Comparison of ENCODE assay signal across 13 cellular contexts in the genomic region with DNA sequence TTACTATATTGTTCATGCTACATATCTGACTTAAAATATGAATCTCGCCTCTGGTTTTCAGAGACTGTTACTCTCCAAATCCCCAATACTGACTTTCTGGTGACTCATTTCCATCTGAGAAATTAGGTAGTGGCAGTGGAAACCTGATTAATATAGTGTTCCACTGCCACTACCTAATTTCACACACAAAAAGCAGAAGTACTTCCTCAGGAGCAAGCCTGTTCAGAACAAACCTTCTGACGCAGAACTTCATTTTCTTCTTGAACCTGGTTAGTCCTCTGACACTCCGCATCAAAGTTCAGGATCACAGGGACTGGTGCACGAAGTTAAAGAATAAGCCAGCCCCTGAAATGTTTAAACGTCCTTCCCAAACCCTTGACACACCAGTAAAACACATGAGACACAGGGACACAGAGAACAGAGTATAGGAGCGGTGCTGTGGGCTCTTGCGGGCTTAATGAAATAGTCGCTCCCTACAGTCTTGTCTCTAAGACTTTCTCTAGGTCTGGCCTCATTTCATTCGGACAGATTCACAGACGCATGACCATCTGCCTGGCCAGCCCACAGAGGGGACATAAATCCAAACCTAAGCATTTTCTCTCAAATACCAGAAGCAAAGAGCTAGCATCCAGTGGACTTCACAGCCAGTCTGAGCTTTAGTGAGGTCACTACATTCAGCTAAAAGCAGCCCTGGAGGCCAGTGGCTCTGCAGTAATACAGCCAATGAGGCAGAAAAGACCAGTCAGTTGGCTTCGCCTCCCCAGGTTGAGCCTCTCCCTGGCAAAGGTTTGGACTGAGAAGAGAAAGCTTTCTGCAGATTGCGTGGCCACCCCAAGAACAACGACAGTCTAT. TPM values are rescaled to one million over a fixed set of nuclear protein-coding genes. Genes with fewer than 3 reads are reported as not detected.
A peak's percentile ranks its signal among the peaks of the same experiment; 100 is the strongest.
DNase-seq lines count a peak whose midpoint lies in the region; ATAC-seq, FAIRE-seq and TF ChIP-seq lines count a peak whose summit lies in the region.
"Had no signal": no experiment of that assay in that cellular context is flagged by ENCODE, and none has a peak within 500 bp of the region (broad histone marks: within the 10 kb centered on the region; RNA-seq: fewer than 3 reads in every experiment).

No MANE protein-coding gene starts in this region.

- no peaks in the 10 kb centered on the region for H3K27me3 ChIP-seq in adrenal gland

- WGBS in adrenal gland, 4 donors = 82 to 92% (median 90%) methylated on average over 13 of the region's 13 CpGs

- no peaks in the 10 kb centered on the region for H3K27me3 Mint-ChIP-seq in effector memory CD8-positive, alpha-beta T cell

- no peaks in the 10 kb centered on the region for H3K9me3 Mint-ChIP-seq in effector memory CD8-positive, alpha-beta T cell
- H3K9me3 Mint-ChIP-seq: activated T-helper 1 cell treated with anti-CD3 and anti-CD28 coated beads, Interleukin-12 subunit alpha, Interleukin-12 subunit beta, Interleukin-2, Interleukin-4 antibody, amounts not matched to agents 30 ng/mL and 10 ng/mL and 1 ng/mL, durations not matched to agents 14 hours and 24 hours and 36 hours had no signal

- in situ Hi-C loops in GM13976 (cut with MboI; ENCODE audit: low sequenced_read_pairs, unreplicated experiment) = no loop called here

- intact Hi-C loops in kidney (cut with DNase I) = no loop called here
- intact Hi-C loops in head of caudate nucleus (cut with DNase I) = no loop called here
- intact Hi-C loops in adrenal gland (cut with DNase I) = no loop called here

- no peak overlapping the region for H3K4me3 Mint-ChIP-seq in effector memory CD8-positive, alpha-beta T cell
- H3K4me3 Mint-ChIP-seq: activated T-helper 1 cell treated with anti-CD3 and anti-CD28 coated beads, Interleukin-12 subunit alpha, Interleukin-12 subunit beta, Interleukin-2, Interleukin-4 antibody, amounts not matched to agents 30 ng/mL and 10 ng/mL and 1 ng/mL, durations not matched to agents 14 hours and 24 hours and 36 hours had no signal

- peaks cover 22% of the 10 kb centered on the region for H3K36me3 Mint-ChIP-seq in effector memory CD8-positive, alpha-beta T cell (ENCODE audit: insufficient read depth)

- peak overlapping the region in 1 of 2 donors; percentile 60 for H3K9ac ChIP-seq in kidney (ENCODE audit: low read length in 2 of 2)

- no peak for TF ChIP-seq CTCF in GM13976 (IDR thresholded peaks at IDR 0.05; ENCODE audit: borderline replicate concordance, control extremely low read depth, extremely low read depth, insufficient read depth, missing control alignments)
- TF ChIP-seq CTCF in GM20000 (IDR thresholded peaks at IDR 0.05; ENCODE audit: extremely low read depth, missing control alignments) = no peak
- TF ChIP-seq CTCF in kidney (IDR thresholded peaks at IDR 0.05; ENCODE audit: borderline replicate concordance, extremely low read depth, insufficient read depth) = no peak
- TF ChIP-seq CTCF in adrenal gland (IDR thresholded peaks at IDR 0.05) = no peak

- H3K4me3 ChIP-seq in kidney (ENCODE audit: low read length in 2 of 2) (peak overlapping the region in 1 of 2 donors; percentile 96), adrenal gland (no peak overlapping the region)

- ATAC-seq in HG03439 (IDR thresholded peaks at IDR 0.05; ENCODE audit: unreplicated experiment) (peak; percentile 24), GM19328 (IDR thresholded peaks at IDR 0.05; ENCODE audit: unreplicated experiment) (no peak)
- ATAC-seq in effector memory CD8-positive, alpha-beta T cell (replicated peaks) = no peak
- ATAC-seq: esophagus mucosa had no signal

- DNase-seq in GM13976 (ENCODE audit: low spot score) (peak; percentile 64), GM20000 (ENCODE audit: low spot score) (peak; percentile 66), kidney (peak; percentile 29), head of caudate nucleus (no peak), adrenal gland (no peak)
- DNase-seq in effector memory CD8-positive, alpha-beta T cell = no peak
- DNase-seq: DND-41 had no signal

- no peak for FAIRE-seq in kidney (lab: Jason Lieb, UNC)

- no peaks in the 10 kb centered on the region for H3K9me3 ChIP-seq in kidney (ENCODE audit: control insufficient read depth in 1 of 2, low read length in 2 of 2)
- no peaks in the 10 kb centered on the region for H3K9me3 ChIP-seq in adrenal gland (replicated peaks in 1 of 3)

- TF ChIP-seq POLR2A in adrenal gland (IDR thresholded peaks at IDR 0.05) = no peak

- H3K36me3 ChIP-seq in kidney (ENCODE audit: control insufficient read depth in 1 of 2, insufficient read depth in 2 of 2, low read length in 2 of 2) (peaks cover 3 to 14% of the 10 kb centered on the region in 2 donors), adrenal gland (replicated peaks in 1 of 2) (peaks cover 0 to 36% of the 10 kb centered on the region in 2 donors)

- peaks cover 27 to 36% of the 10 kb centered on the region in 2 donors for H3K4me1 Mint-ChIP-seq in effector memory CD8-positive, alpha-beta T cell (ENCODE audit: low read depth in 2 of 2)

- H3K27ac ChIP-seq in kidney (ENCODE audit: low read depth in 2 of 2, low read length in 2 of 2) (peak overlapping the region; percentile 82 to 98), adrenal gland (peak overlapping the region in 1 of 5 donors; percentile 31)

- H3K27ac Mint-ChIP-seq in effector memory CD8-positive, alpha-beta T cell = no peak overlapping the region
- H3K27ac Mint-ChIP-seq: activated T-helper 1 cell treated with anti-CD3 and anti-CD28 coated beads, Interleukin-12 subunit alpha, Interleukin-12 subunit beta, Interleukin-2, Interleukin-4 antibody, amounts not matched to agents 30 ng/mL and 10 ng/mL and 1 ng/mL, durations not matched to agents 14 hours and 24 hours and 36 hours had no signal

- H3K4me1 ChIP-seq in kidney (ENCODE audit: control insufficient read depth in 1 of 2, insufficient read depth in 1 of 2, low read depth in 1 of 2, low read length in 2 of 2) (peaks cover 21 to 45% of the 10 kb centered on the region in 2 donors), adrenal gland (replicated peaks in 1 of 2) (peaks cover 0 to 21% of the 10 kb centered on the region in 2 donors)

RNA-seq across cellular contexts. Expression of gene WDR91, which starts 4.2 kb away (rescaled TPM):
- 73.9 TPM for total RNA-seq in kidney
- polyA plus RNA-seq in kidney (ENCODE audit: insufficient read depth, low read depth, low replicate concordance) = 27.8 TPM
- total RNA-seq in adrenal gland = 10 to 100 TPM; 11.4 to 29.6 (median 15.5) TPM
- polyA plus RNA-seq in adrenal gland = 10 to 100 TPM in 2 of 3 donors, 1 to 10 TPM in 1; 6.8 to 20.5 (median 19.1) TPM

RNA-seq across cellular contexts. Expression of gene STRA8, which starts 26.5 kb away (rescaled TPM):
- total RNA-seq in kidney (not detected), adrenal gland (not detected)
- polyA plus RNA-seq in kidney (ENCODE audit: insufficient read depth, low read depth, low replicate concordance) (0.43 TPM), adrenal gland (not detected)
- total RNA-seq: activated T-helper 1 cell treated with anti-CD3 and anti-CD28 coated beads, Interleukin-12 subunit alpha, Interleukin-12 subunit beta, Interleukin-2, Interleukin-4 antibody, amounts not matched to agents 30 ng/mL and 10 ng/mL and 1 ng/mL, durations not matched to agents 14 hours and 24 hours and 36 hours; esophagus mucosa; RPMI7951 had no signal
- polyA plus RNA-seq: neural cell had no signal

RNA-seq across cellular contexts. Expression of gene CYREN, which starts 36.6 kb away (rescaled TPM):
- total RNA-seq in kidney (89.3 TPM), adrenal gland (10 to 100 TPM; 35.0 to 66.2 (median 51.4) TPM)
- polyA plus RNA-seq in kidney (ENCODE audit: insufficient read depth, low read depth, low replicate concordance) (39.4 TPM), adrenal gland (10 to 100 TPM; 33.1 to 45.8 (median 42.3) TPM)

RNA-seq across cellular contexts. Expression of gene TMEM140, which starts 59.2 kb away (rescaled TPM):
- total RNA-seq in kidney (31.3 TPM), adrenal gland (10 to 100 TPM in 7 of 8 donors, 1 to 10 TPM in 1; 9.4 to 62.9 (median 31.2) TPM)
- polyA plus RNA-seq in kidney (ENCODE audit: insufficient read depth, low read depth, low replicate concordance) (28.2 TPM), adrenal gland (10 to 100 TPM; 10.9 to 18.3 (median 14.6) TPM)

Comparison
In these comparisons a context has a peak if more than half of its experiments do, and no peak if none do; other contexts are left out.
1. DNase-seq: peak in GM13976 (single experiment), GM20000 (single experiment) and kidney (single experiment); none in head of caudate nucleus (0 of 42), effector memory CD8-positive, alpha-beta T cell (0 of 3) and adrenal gland (0 of 7).